In genomic region chr22:41621911-41622179, GRCh38 we compare ENCODE assay signal across 8 cellular contexts. TPM values are rescaled to one million over a fixed set of nuclear protein-coding genes. Genes with fewer than 3 reads are reported as not detected.
A peak's percentile ranks its signal among the peaks of the same experiment; 100 is the strongest.
DNase-seq lines count a peak whose midpoint lies in the region; ATAC-seq and TF ChIP-seq lines count a peak whose summit lies in the region.

No MANE protein-coding gene starts in this region.

- ATAC-seq in naive thymus-derived CD4-positive, alpha-beta T cell: no peak

- peak overlapping the region; percentile 97 for H3K4me3 ChIP-seq in AG10803 (ENCODE audit: low read length)
- H3K4me3 ChIP-seq in LNCaP clone FGC (ENCODE audit: low read depth, low read length): peak overlapping the region; percentile 71
- H3K4me3 ChIP-seq in coronary artery: peak overlapping the region; percentile 95
- peak overlapping the region; percentile 99 for H3K4me3 ChIP-seq in naive thymus-derived CD4-positive, alpha-beta T cell (ENCODE audit: low read length)

- no peaks in the 10 kb centered on the region for H3K27me3 ChIP-seq in naive thymus-derived CD4-positive, alpha-beta T cell (ENCODE audit: control insufficient read depth in 2 of 2, insufficient read depth in 2 of 2, low read length in 2 of 2)

- H3K27me3 Mint-ChIP-seq in naive thymus-derived CD4-positive, alpha-beta T cell: peaks cover 0 to 3% (median 0%) of the 10 kb centered on the region in 5 donors

- DNase-seq in AG10803 (ENCODE audit: low read depth) (no peak), LNCaP clone FGC (ENCODE audit: low read depth) (no peak), coronary artery (ENCODE audit: low spot score) (no peak), NCI-H187 (lab: John Stamatoyannopoulos, UW) (no peak), head of caudate nucleus (no peak), NCI-H1048 (lab: John Stamatoyannopoulos, UW) (no peak)
- peak in 1 of 9 donors; percentile 13 for DNase-seq in naive thymus-derived CD4-positive, alpha-beta T cell
- DNase-seq in activated CD8-positive, alpha-beta memory T cell treated with anti-CD3 and anti-CD28 coated beads for 24 hours: no peak

- peak overlapping the region; percentile 93 to 99 (median 97) for H3K4me3 Mint-ChIP-seq in naive thymus-derived CD4-positive, alpha-beta T cell

- H3K9me3 Mint-ChIP-seq in naive thymus-derived CD4-positive, alpha-beta T cell: peaks cover 0 to 2% (median 0%) of the 10 kb centered on the region in 11 donors

- CTCF ChIA-PET in naive thymus-derived CD4-positive, alpha-beta T cell (lab: Charles Lee): no interaction called here

- no peaks in the 10 kb centered on the region for H3K9me3 ChIP-seq in naive thymus-derived CD4-positive, alpha-beta T cell (ENCODE audit: control insufficient read depth in 2 of 3, low read length in 3 of 3)

- H3K4me1 Mint-ChIP-seq in naive thymus-derived CD4-positive, alpha-beta T cell: peaks cover 22 to 59% (median 42%) of the 10 kb centered on the region in 7 donors

- H3K27ac ChIP-seq in coronary artery: peak overlapping the region; percentile 95 to 98
- H3K27ac ChIP-seq in naive thymus-derived CD4-positive, alpha-beta T cell (ENCODE audit: low read depth, low read length): peak overlapping the region; percentile 99

- H3K4me1 ChIP-seq in naive thymus-derived CD4-positive, alpha-beta T cell (ENCODE audit: control insufficient read depth in 2 of 2, insufficient read depth in 2 of 2, low read length in 2 of 2): peaks cover 18 to 20% of the 10 kb centered on the region in 2 donors

- intact Hi-C loops in naive thymus-derived CD4-positive, alpha-beta T cell (cut with micrococcal nuclease): loop anchor here (1.0 to 5.0 kb wide), 18 partner anchors 32 to 803 kb away; partner anchors contain the start of genes ACO2 (in 2 of the 2), POLR3H (in 2 of the 2), RANGAP1 (in 2 of the 2) and SNU13 (in 2 of the 2)
- intact Hi-C loops in head of caudate nucleus (cut with DNase I): no loop called here

- peaks cover 0 to 14% (median 10%) of the 10 kb centered on the region in 5 donors for H3K36me3 Mint-ChIP-seq in naive thymus-derived CD4-positive, alpha-beta T cell

- TF ChIP-seq CTCF in AG10803 (conservative IDR thresholded peaks at IDR 0.05; ENCODE audit: low read length): no peak
- TF ChIP-seq CTCF in LNCaP clone FGC (IDR thresholded peaks at IDR 0.05; ENCODE audit: control insufficient read depth, extremely low read depth, insufficient read depth): no peak
- no peak for TF ChIP-seq CTCF in coronary artery (IDR thresholded peaks at IDR 0.05)

- H3K36me3 ChIP-seq in naive thymus-derived CD4-positive, alpha-beta T cell (ENCODE audit: control insufficient read depth in 2 of 3, insufficient read depth in 3 of 3, low read length in 3 of 3): peaks cover 0 to 40% (median 1%) of the 10 kb centered on the region in 3 experiments

- peak overlapping the region; percentile 95 to 100 (median 99) for H3K27ac Mint-ChIP-seq in naive thymus-derived CD4-positive, alpha-beta T cell

- POLR2A ChIA-PET in naive thymus-derived CD4-positive, alpha-beta T cell (lab: Charles Lee): interaction anchor here (0.9 to 3.7 kb wide), 6 partner anchors 13 to 210 kb away, joined by 4 to 30 read pairs (median 4); partner anchors contain the start of genes ACO2, CCDC134, PHF5A and PMM1

RNA-seq across cellular contexts. Expression of gene XRCC6, which starts 0.8 kb away (rescaled TPM):
- 100 to 1,000 TPM; 139 to 270 (median 160) TPM for total RNA-seq in naive thymus-derived CD4-positive, alpha-beta T cell
- polyA plus RNA-seq in naive thymus-derived CD4-positive, alpha-beta T cell: 100 to 1,000 TPM; 458 to 542 TPM

RNA-seq across cellular contexts. Expression of gene DESI1, which starts 1.0 kb away (rescaled TPM):
- 10 to 100 TPM; 17.4 to 45.7 (median 24.5) TPM for total RNA-seq in naive thymus-derived CD4-positive, alpha-beta T cell
- polyA plus RNA-seq in naive thymus-derived CD4-positive, alpha-beta T cell: 10 to 100 TPM; 10.9 to 14.4 TPM

RNA-seq across cellular contexts. Expression of gene PMM1, which starts 32.2 kb away (rescaled TPM):
- 10 to 100 TPM; 22.5 to 34.3 (median 26.9) TPM for total RNA-seq in naive thymus-derived CD4-positive, alpha-beta T cell
- 10 to 100 TPM; 40.7 to 42.8 TPM for polyA plus RNA-seq in naive thymus-derived CD4-positive, alpha-beta T cell
